Comparison of ENCODE assay signal across 11 cellular contexts in the genomic region with DNA sequence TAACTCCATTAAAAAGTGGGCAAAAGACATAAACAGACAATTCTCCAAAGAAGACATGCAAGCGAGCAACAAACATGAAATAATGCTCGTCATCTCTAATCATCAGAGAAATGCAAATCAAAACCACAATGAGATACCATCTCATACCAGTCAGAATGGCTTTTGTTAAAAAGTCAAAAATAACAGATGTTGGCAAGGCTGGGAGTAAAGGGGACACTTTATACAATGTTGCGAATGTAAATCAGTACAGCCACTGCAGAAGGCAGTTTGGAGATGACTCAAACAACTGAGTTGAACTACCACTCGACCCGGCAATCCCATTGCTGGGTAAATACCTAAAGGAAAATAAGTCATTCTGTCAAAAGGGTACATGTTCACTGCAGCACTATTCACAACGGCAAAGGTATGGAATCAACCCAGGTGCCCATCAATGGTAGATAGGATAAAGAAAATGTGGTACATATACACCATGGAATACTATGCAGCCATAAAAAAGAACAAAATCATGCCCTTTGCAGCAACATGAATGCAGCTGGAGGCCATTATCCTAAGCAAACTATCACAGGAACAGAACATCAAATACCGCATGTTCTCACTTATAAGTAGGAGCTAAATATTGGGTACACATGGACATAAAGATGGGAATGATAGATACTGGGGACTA. TPM values are rescaled to one million over a fixed set of nuclear protein-coding genes. Genes with fewer than 3 reads are reported as not detected.
DNase-seq lines count a peak whose midpoint lies in the region; ATAC-seq and TF ChIP-seq lines count a peak whose summit lies in the region.
"Had no signal": no experiment of that assay in that cellular context is flagged by ENCODE, and none has a peak within 500 bp of the region (broad histone marks: within the 10 kb centered on the region; RNA-seq: fewer than 3 reads in every experiment).

No MANE protein-coding gene starts in this region.

- H3K4me2 ChIP-seq in PC-9, result peak overlapping the region; percentile 75

- POLR2A ChIA-PET in PC-9 (lab: Charles Lee; ENCODE audit: unreplicated experiment), result interaction anchor here (0.5 kb wide), 1 partner anchor 321 kb away, joined by 3 read pairs; no protein-coding TSS in a partner anchor

- peak; percentile 51 to 76 for ATAC-seq in stimulated activated naive B cell treated with anti-CD40 and anti-IgM and Interleukin-4, amounts not matched to agents 10 μg/mL and 1 μg/mL and 100 μg/mL, for 72 hours (replicated peaks)
- ATAC-seq in HG02642 (IDR thresholded peaks at IDR 0.05; ENCODE audit: poor library complexity, unreplicated experiment), result no peak

- TF ChIP-seq CTCF in PC-9 (conservative IDR thresholded peaks at IDR 0.05), result no peak
- TF ChIP-seq CTCF in astrocyte of the spinal cord (IDR thresholded peaks at IDR 0.05; ENCODE audit: low read depth, low read length), result no peak
- TF ChIP-seq CTCF in spleen (IDR thresholded peaks at IDR 0.05 in 8 of 11, conservative IDR thresholded peaks at IDR 0.05 in 3 of 11), result no peak

- H3K9me3 Mint-ChIP-seq in activated T-cell treated with anti-CD3 and anti-CD28 coated beads, Interleukin-2, amount 50 U/mL, for 24 hours, result peaks cover 4% of the 10 kb centered on the region
- H3K9me3 Mint-ChIP-seq in stimulated activated naive B cell treated with anti-CD40 and anti-IgM and Interleukin-4, amounts not matched to agents 10 μg/mL and 1 μg/mL and 100 μg/mL, for 72 hours, result no peaks in the 10 kb centered on the region

- no peaks in the 10 kb centered on the region for H4K20me1 ChIP-seq in PC-9 (ENCODE audit: insufficient read depth)

- no peaks in the 10 kb centered on the region for H3K36me3 Mint-ChIP-seq in activated T-cell treated with anti-CD3 and anti-CD28 coated beads, Interleukin-2, amount 50 U/mL, for 24 hours (ENCODE audit: low read depth)
- no peaks in the 10 kb centered on the region for H3K36me3 Mint-ChIP-seq in stimulated activated naive B cell treated with anti-CD40 and anti-IgM and Interleukin-4, amounts not matched to agents 10 μg/mL and 1 μg/mL and 100 μg/mL, for 72 hours

- H3K27me3 Mint-ChIP-seq in activated T-cell treated with anti-CD3 and anti-CD28 coated beads, Interleukin-2, amount 50 U/mL, for 24 hours, result no peaks in the 10 kb centered on the region
- no peaks in the 10 kb centered on the region for H3K27me3 Mint-ChIP-seq in stimulated activated naive B cell treated with anti-CD40 and anti-IgM and Interleukin-4, amounts not matched to agents 10 μg/mL and 1 μg/mL and 100 μg/mL, for 72 hours

- peak overlapping the region; percentile 96 for H3K27ac ChIP-seq in PC-9
- peak overlapping the region in 3 of 8 donors; percentile 5 to 53 (median 36) for H3K27ac ChIP-seq in spleen

- no TSS peak for BruUV-seq in PC-9 (replicated peaks; lab: Mats Ljungman, UMichigan)

- peak overlapping the region; percentile 49; the same call in 1 of the 2 replicates for H3K4me3 ChIP-seq in PC-9
- H3K4me3 ChIP-seq in astrocyte of the spinal cord (ENCODE audit: low read depth, low read length), result no peak overlapping the region
- H3K4me3 ChIP-seq in spleen, result no peak overlapping the region
- H3K4me3 ChIP-seq: lung had no signal

- H3K4me1 Mint-ChIP-seq in activated T-cell treated with anti-CD3 and anti-CD28 coated beads, Interleukin-2, amount 50 U/mL, for 24 hours (ENCODE audit: low read depth), result peaks cover 42% of the 10 kb centered on the region
- peaks cover 5 to 12% of the 10 kb centered on the region in 2 donors for H3K4me1 Mint-ChIP-seq in stimulated activated naive B cell treated with anti-CD40 and anti-IgM and Interleukin-4, amounts not matched to agents 10 μg/mL and 1 μg/mL and 100 μg/mL, for 72 hours

- H3F3A ChIP-seq in PC-9 (ENCODE audit: insufficient read depth, low read depth), result peaks cover 43% of the 10 kb centered on the region

- H3K79me2 ChIP-seq in PC-9 (ENCODE audit: low read depth), result peaks cover 28% of the 10 kb centered on the region

- WGBS in spleen, 5 donors, result 54 to 63% (median 61%) methylated on average over 7 of the region's 7 CpGs

- H3K27ac Mint-ChIP-seq in activated T-cell treated with anti-CD3 and anti-CD28 coated beads, Interleukin-2, amount 50 U/mL, for 24 hours, result peak overlapping the region; percentile 84
- peak overlapping the region; percentile 89 for H3K27ac Mint-ChIP-seq in stimulated activated naive B cell treated with anti-CD40 and anti-IgM and Interleukin-4, amounts not matched to agents 10 μg/mL and 1 μg/mL and 100 μg/mL, for 72 hours

- TF ChIP-seq POLR2A in spleen (IDR thresholded peaks at IDR 0.05), result no peak

- H3K4me1 ChIP-seq in PC-9 (replicated peaks; ENCODE audit: insufficient read depth), result peaks cover 54% of the 10 kb centered on the region
- peaks cover 0 to 23% (median 13%) of the 10 kb centered on the region in 6 donors for H3K4me1 ChIP-seq in spleen

- peaks cover 28% of the 10 kb centered on the region; the same call in 1 of the 2 replicates for H3K36me3 ChIP-seq in PC-9 (ENCODE audit: low read depth)
- H3K36me3 ChIP-seq in spleen, result peaks cover 0 to 20% (median 0%) of the 10 kb centered on the region in 6 donors

- no peaks in the 10 kb centered on the region for H3K27me3 ChIP-seq in PC-9 (ENCODE audit: insufficient read depth, low read depth)
- no peaks in the 10 kb centered on the region for H3K27me3 ChIP-seq in spleen (replicated peaks in 1 of 7)

- H2AFZ ChIP-seq in PC-9, result no peak overlapping the region

- in situ Hi-C loops in astrocyte of the spinal cord (cut with HindIII; ENCODE audit: low sequenced_read_pairs), result no loop called here

- intact Hi-C loops in PC-9 (cut with micrococcal nuclease; ENCODE audit: unreplicated experiment), result loop anchor here (1.0 to 10.0 kb wide), 5 partner anchors 35 to 361 kb away; no protein-coding TSS in a partner anchor
- intact Hi-C loops in spleen (cut with DNase I; ENCODE audit: low total_unique reads), result no loop called here

- no peak for DNase-seq in activated T-cell treated with anti-CD3 and anti-CD28 coated beads, Interleukin-2, amount 50 U/mL, for 24 hours
- DNase-seq in activated T-cell treated with anti-CD3 and anti-CD28 coated beads, Interleukin-2, amount 50 U/mL, for 1 hour, result no peak
- peak; percentile 33 to 86 for DNase-seq in PC-9
- peak; percentile 52 for DNase-seq in astrocyte of the spinal cord (ENCODE audit: low read depth, low spot score)
- no peak for DNase-seq in stimulated activated naive B cell treated with anti-CD40 and anti-IgM and Interleukin-4, amounts not matched to agents 10 μg/mL and 1 μg/mL and 100 μg/mL, for 72 hours
- no peak for DNase-seq in spleen
- DNase-seq in NCI-H1105 (lab: John Stamatoyannopoulos, UW), result no peak
- DNase-seq: NCI-H1694 treated with DMSO at 0.1 percent for 48 hours had no signal

- peak overlapping the region; percentile 34 for H3K4me3 Mint-ChIP-seq in activated T-cell treated with anti-CD3 and anti-CD28 coated beads, Interleukin-2, amount 50 U/mL, for 24 hours
- H3K4me3 Mint-ChIP-seq in stimulated activated naive B cell treated with anti-CD40 and anti-IgM and Interleukin-4, amounts not matched to agents 10 μg/mL and 1 μg/mL and 100 μg/mL, for 72 hours, result no peak overlapping the region

- no peaks in the 10 kb centered on the region for H3K9me3 ChIP-seq in PC-9 (ENCODE audit: insufficient read depth, low read depth)
- H3K9me3 ChIP-seq in spleen, result peaks cover 0 to 4% (median 0%) of the 10 kb centered on the region in 8 donors

- CTCF ChIA-PET in PC-9 (lab: Charles Lee), result no interaction called here

- no peaks in the 10 kb centered on the region for H3K9me2 ChIP-seq in PC-9 (ENCODE audit: insufficient read depth)

RNA-seq across cellular contexts. Expression of gene TSPAN2, which starts 25.9 kb away (rescaled TPM):
- total RNA-seq in PC-9 (2021) (26.5 and 36.1 TPM in 2 replicates), spleen (10 to 100 TPM in 1 of 7 donors, 1 to 10 TPM in 6; 4.2 to 14.7 (median 5.4) TPM)
- 1 to 10 TPM in 2 of 3 donors, under 1 TPM in 1; 0.59 to 1.6 (median 1.0) TPM for polyA plus RNA-seq in spleen

RNA-seq across cellular contexts. Expression of gene TSHB, which starts 33.7 kb away (rescaled TPM):
- total RNA-seq in PC-9 (2021), result not detected in 2 replicates
- total RNA-seq in spleen, result not detected
- not detected for polyA plus RNA-seq in spleen
- total RNA-seq: lung had no signal
- polyA plus RNA-seq: AG04450, lung had no signal

Comparison
In these comparisons a context has a peak if more than half of its experiments do, and no peak if none do; other contexts are left out.
1. DNase-seq: peak in PC-9 (2 of 2) and astrocyte of the spinal cord (single experiment); none in activated T-cell treated with anti-CD3 and anti-CD28 coated beads, Interleukin-2, amount 50 U/mL, for 24 hours (single experiment), activated T-cell treated with anti-CD3 and anti-CD28 coated beads, Interleukin-2, amount 50 U/mL, for 1 hour (single experiment), stimulated activated naive B cell treated with anti-CD40 and anti-IgM and Interleukin-4, amounts not matched to agents 10 μg/mL and 1 μg/mL and 100 μg/mL, for 72 hours (single experiment), spleen (single experiment) and NCI-H1105 (single experiment).